ENCODE assay signal across 19 cellular contexts in genomic region chr3:133396906-133397305, GRCh38. TPM values are rescaled to one million over a fixed set of nuclear protein-coding genes. Genes with fewer than 3 reads are reported as not detected.
DNase-seq lines count a peak whose midpoint lies in the region; ATAC-seq and TF ChIP-seq lines count a peak whose summit lies in the region.
"Had no signal": no experiment of that assay in that cellular context is flagged by ENCODE, and none has a peak within 500 bp of the region (broad histone marks: within the 10 kb centered on the region; RNA-seq: fewer than 3 reads in every experiment).

No MANE protein-coding gene starts in this region.

- H3K4me3 Mint-ChIP-seq in endodermal cell (no peak overlapping the region), nephron progenitor cell (no peak overlapping the region)
- H3K4me3 Mint-ChIP-seq: B cell; CD4-positive, alpha-beta memory T cell; CD4-positive, CD25-positive, alpha-beta regulatory T cell; CD8-positive, alpha-beta memory T cell had no signal

- POLR2A ChIA-PET in Panc1 (lab: Charles Lee), result no interaction called here

- in situ Hi-C loops in Panc1 (cut with HindIII; ENCODE audit: low pct_unique_long_range_greater_than_20kb, low sequenced_read_pairs), result no loop called here

- TF ChIP-seq CTCF in Panc1 (IDR thresholded peaks at IDR 0.05) (no peak), endodermal cell (conservative IDR thresholded peaks at IDR 0.05) (no peak), nephron progenitor cell (IDR thresholded peaks at IDR 0.05) (no peak), gastroesophageal sphincter (IDR thresholded peaks at IDR 0.05) (no peak)

- intact Hi-C loops in Panc1 (cut with micrococcal nuclease; ENCODE audit: unreplicated experiment), result no loop called here

- CTCF ChIA-PET in Panc1 (lab: Charles Lee), result no interaction called here

- H3K36me3 Mint-ChIP-seq in endodermal cell (ENCODE audit: low read depth), result no peaks in the 10 kb centered on the region
- peaks cover 29% of the 10 kb centered on the region for H3K36me3 Mint-ChIP-seq in nephron progenitor cell (ENCODE audit: low read depth)
- H3K36me3 Mint-ChIP-seq: CD4-positive, alpha-beta memory T cell; CD4-positive, CD25-positive, alpha-beta regulatory T cell; CD8-positive, alpha-beta memory T cell had no signal

- TF ChIP-seq POLR2A in gastroesophageal sphincter (IDR thresholded peaks at IDR 0.05), result no peak

- peak overlapping the region; percentile 60 for H3K27ac ChIP-seq in Panc1 (ENCODE audit: low read length)
- no peak overlapping the region for H3K27ac ChIP-seq in endodermal cell (ENCODE audit: low read depth, low read length)
- H3K27ac ChIP-seq in gastroesophageal sphincter, result no peak overlapping the region
- H3K27ac ChIP-seq: 22Rv1; A549; BLaER1 treated with 17β-estradiol and CSF1 and Interleukin-3, amounts not matched to agents 10 nM and 100 nM; C4-2B had no signal

- H3K4me1 ChIP-seq in Panc1 (ENCODE audit: control insufficient read depth, insufficient read depth, low read length) (peaks cover 9% of the 10 kb centered on the region), endodermal cell (ENCODE audit: control insufficient read depth, insufficient read depth, low read length) (no peaks in the 10 kb centered on the region), gastroesophageal sphincter (peaks cover 0 to 7% (median 0%) of the 10 kb centered on the region in 3 donors)
- H3K4me1 ChIP-seq: A549 had no signal

- no peaks in the 10 kb centered on the region for H3K27me3 ChIP-seq in Panc1 (ENCODE audit: control insufficient read depth, insufficient read depth, low read length)
- no peaks in the 10 kb centered on the region for H3K27me3 ChIP-seq in endodermal cell (ENCODE audit: control insufficient read depth, insufficient read depth, low read length, poor library complexity, severe bottlenecking)
- H3K27me3 ChIP-seq in gastroesophageal sphincter, result no peaks in the 10 kb centered on the region
- H3K27me3 ChIP-seq: BLaER1 treated with 17β-estradiol and CSF1 and Interleukin-3, amounts not matched to agents 10 nM and 100 nM had no signal

- no TSS peak for BruUV-seq in Panc1 (replicated peaks; lab: Mats Ljungman, UMichigan)

- H3K4me3 ChIP-seq in Panc1 (ENCODE audit: low read depth in 2 of 2, low read length in 2 of 2) (no peak overlapping the region), endodermal cell (ENCODE audit: low read length) (no peak overlapping the region), gastroesophageal sphincter (no peak overlapping the region)
- H3K4me3 ChIP-seq: A549; BLaER1 treated with 17β-estradiol and CSF1 and Interleukin-3, amounts not matched to agents 10 nM and 100 nM had no signal

- TF ChIP-seq EP300 in gastroesophageal sphincter (IDR thresholded peaks at IDR 0.05), result no peak

- H3K27ac Mint-ChIP-seq in endodermal cell (no peak overlapping the region), nephron progenitor cell (peak overlapping the region; percentile 55)
- H3K27ac Mint-ChIP-seq: B cell; CD4-positive, alpha-beta memory T cell; CD4-positive, CD25-positive, alpha-beta regulatory T cell; CD8-positive, alpha-beta memory T cell had no signal

- 87 to 92% methylated on average over 3 to 10 of the region's 10 CpGs for WGBS in endodermal cell (ENCODE audit: insufficient coverage in 1 of 2, insufficient read length in 1 of 2), 2 experiments
- WGBS in gastroesophageal sphincter (ENCODE audit: low coverage in 1 of 2), 2 donors, result 76 to 89% methylated on average over 4 to 9 of the region's 10 CpGs

- H3K36me3 ChIP-seq in Panc1 (ENCODE audit: control insufficient read depth, insufficient read depth, low read length), result no peaks in the 10 kb centered on the region
- H3K36me3 ChIP-seq in endodermal cell (ENCODE audit: control insufficient read depth, insufficient read depth, low read length), result no peaks in the 10 kb centered on the region
- H3K36me3 ChIP-seq in gastroesophageal sphincter, result peaks cover 0 to 3% of the 10 kb centered on the region in 2 donors
- H3K36me3 ChIP-seq: BLaER1 treated with 17β-estradiol and CSF1 and Interleukin-3, amounts not matched to agents 10 nM and 100 nM had no signal

- no peaks in the 10 kb centered on the region for H3K9me3 ChIP-seq in Panc1 (ENCODE audit: control insufficient read depth, insufficient read depth, low read depth, low read length)
- no peaks in the 10 kb centered on the region for H3K9me3 ChIP-seq in endodermal cell (ENCODE audit: control insufficient read depth, low read length)
- no peaks in the 10 kb centered on the region for H3K9me3 ChIP-seq in gastroesophageal sphincter
- H3K9me3 ChIP-seq: A549 had no signal

- H3K27me3 Mint-ChIP-seq in endodermal cell (ENCODE audit: insufficient read depth) (no peaks in the 10 kb centered on the region), nephron progenitor cell (ENCODE audit: low read depth, poor library complexity) (no peaks in the 10 kb centered on the region)
- H3K27me3 Mint-ChIP-seq: CD4-positive, alpha-beta memory T cell; CD4-positive, CD25-positive, alpha-beta regulatory T cell had no signal

- ATAC-seq in Panc1 (no peak), HG02642 (IDR thresholded peaks at IDR 0.05; ENCODE audit: poor library complexity, unreplicated experiment) (no peak), gastroesophageal sphincter (no peak)
- ATAC-seq: A549 had no signal

- no peak overlapping the region for H3K9ac ChIP-seq in endodermal cell (ENCODE audit: extremely low read depth, low read length, poor library complexity, severe bottlenecking)
- H3K9ac ChIP-seq: BLaER1 treated with 17β-estradiol and CSF1 and Interleukin-3, amounts not matched to agents 10 nM and 100 nM had no signal

- no peaks in the 10 kb centered on the region for H3K9me3 Mint-ChIP-seq in endodermal cell
- peaks cover 10% of the 10 kb centered on the region for H3K9me3 Mint-ChIP-seq in nephron progenitor cell

- peaks cover 4% of the 10 kb centered on the region for H3K4me1 Mint-ChIP-seq in endodermal cell
- peaks cover 37% of the 10 kb centered on the region for H3K4me1 Mint-ChIP-seq in nephron progenitor cell

- DNase-seq in Panc1 (ENCODE audit: low read depth, low spot score) (no peak), endodermal cell (peak; percentile 21), nephron progenitor cell (no peak)
- DNase-seq: AML-193; CD4-positive, alpha-beta memory T cell; CD4-positive, CD25-positive, alpha-beta regulatory T cell; CD8-positive, alpha-beta memory T cell; COR-L47; DMS79 treated with DMSO at 0.1 percent for 48 hours; GF-D8 had no signal

RNA-seq across cellular contexts. Expression of gene BFSP2, which starts 3.0 kb away (rescaled TPM):
- total RNA-seq in Panc1 (2021; ENCODE audit: unreplicated experiment), result 0.67 TPM
- polyA plus RNA-seq in Panc1 (2012; ENCODE audit: insufficient read length), result 0.46 TPM
- not detected for total RNA-seq in endodermal cell
- polyA plus RNA-seq in endodermal cell (2013, experiment 1 of 2), result not detected
- not detected for polyA plus RNA-seq in endodermal cell (2013, experiment 2 of 2)
- total RNA-seq in gastroesophageal sphincter, result not detected
- total RNA-seq: A172; CD4-positive, alpha-beta memory T cell; CD8-positive, alpha-beta memory T cell had no signal
- polyA plus RNA-seq: BJ had no signal
